In genomic region chr19:18294467-18294864, GRCh38 we compare ENCODE assay signal across 9 cellular contexts. TPM values are rescaled to one million over a fixed set of nuclear protein-coding genes. Genes with fewer than 3 reads are reported as not detected.
DNase-seq lines count a peak whose midpoint lies in the region; ATAC-seq and TF ChIP-seq lines count a peak whose summit lies in the region.
"Had no signal": no experiment of that assay in that cellular context is flagged by ENCODE, and none has a peak within 500 bp of the region (broad histone marks: within the 10 kb centered on the region; RNA-seq: fewer than 3 reads in every experiment).

No MANE protein-coding gene starts in this region.

- DNase-seq in GM19238 (ENCODE audit: insufficient read length, low spot score) (peak; percentile 45), activated B cell treated with CpG ODN at 0.5 μM for 24 hours (peak; percentile 74), neuronal stem cell (ENCODE audit: low spot score) (no peak), thoracic aorta (ENCODE audit: low spot score) (no peak), NOMO-1 treated with dmso at 0.1 percent for 144 hours (lab: John Stamatoyannopoulos, UW; ENCODE audit: unreplicated experiment) (no peak), NCI-H2107 treated with DMSO at 0.1 percent for 48 hours (lab: John Stamatoyannopoulos, UW; ENCODE audit: unreplicated experiment) (no peak)

- ATAC-seq in activated B cell treated with CpG ODN at 0.5 μM for 24 hours (ENCODE audit: low read depth) (peak; percentile 38), thoracic aorta (ENCODE audit: insufficient number of reproducible peaks, low FRiP score, low read depth) (no peak), HG03354 (IDR thresholded peaks at IDR 0.05; ENCODE audit: poor library complexity, severe bottlenecking, unreplicated experiment) (no peak)

- no peak overlapping the region for H3K4me3 ChIP-seq in neuronal stem cell (ENCODE audit: low read length in 2 of 2)
- no peak overlapping the region for H3K4me3 ChIP-seq in thoracic aorta

- H3K27me3 Mint-ChIP-seq in activated B cell treated with CpG ODN at 0.5 μM for 24 hours: no peaks in the 10 kb centered on the region
- peaks cover 4% of the 10 kb centered on the region for H3K27me3 Mint-ChIP-seq in brain

- H3K4me2 ChIP-seq in neuronal stem cell (ENCODE audit: insufficient read depth, low read length, poor library complexity, severe bottlenecking): no peak overlapping the region

- peak overlapping the region; percentile 96 for H3K27ac Mint-ChIP-seq in activated B cell treated with CpG ODN at 0.5 μM for 24 hours
- peak overlapping the region; percentile 56 to 98 (median 96) for H3K27ac Mint-ChIP-seq in brain

- H3K4me3 Mint-ChIP-seq in activated B cell treated with CpG ODN at 0.5 μM for 24 hours (peak overlapping the region; percentile 53), brain (peak overlapping the region in 4 of 5 experiments; percentile 59 to 87 (median 72))

- H3K23ac ChIP-seq in neuronal stem cell (ENCODE audit: low read depth, low read length, poor library complexity): peak overlapping the region; percentile 73

- H2BK120ac ChIP-seq in neuronal stem cell (ENCODE audit: low read depth, low read length): no peak overlapping the region

- H3K4me1 Mint-ChIP-seq in activated B cell treated with CpG ODN at 0.5 μM for 24 hours (peaks cover 51% of the 10 kb centered on the region), brain (peaks cover 52% of the 10 kb centered on the region)

- no peak overlapping the region for H2AFZ ChIP-seq in neuronal stem cell (ENCODE audit: low read length)

- POLR2A ChIA-PET in activated B cell treated with CpG ODN at 0.5 μM for 24 hours (lab: Charles Lee): interaction anchor here (0.6 to 9.5 kb wide), 4 partner anchors 8 to 27 kb away, joined by 3 to 926 read pairs (median 326); partner anchors contain the start of genes IQCN, JUND and LSM4

- H3K4ac ChIP-seq in neuronal stem cell (ENCODE audit: low read length): no peak overlapping the region

- peak overlapping the region; percentile 73 for H2BK12ac ChIP-seq in neuronal stem cell (ENCODE audit: low read length)

- H3K14ac ChIP-seq in neuronal stem cell (ENCODE audit: low read length): peak overlapping the region; percentile 89

- no peaks in the 10 kb centered on the region for H3K9me3 ChIP-seq in neuronal stem cell (replicated peaks in 1 of 2; ENCODE audit: control insufficient read depth in 2 of 2, insufficient read depth in 1 of 2, low read depth in 1 of 2, low read length in 2 of 2)
- H3K9me3 ChIP-seq in thoracic aorta: no peaks in the 10 kb centered on the region

- H2BK15ac ChIP-seq in neuronal stem cell (ENCODE audit: low read length): peak overlapping the region; percentile 99

- H2AK5ac ChIP-seq in neuronal stem cell (ENCODE audit: low read depth, low read length): peak overlapping the region; percentile 99

- intact Hi-C loops in activated B cell treated with CpG ODN at 0.5 μM for 24 hours (cut with micrococcal nuclease): loop anchor here (1.0 to 2.0 kb wide), 2 partner anchors 10 to 14 kb away; partner anchors contain the start of gene JUND

- H3K4me1 ChIP-seq in neuronal stem cell (ENCODE audit: control insufficient read depth in 2 of 2, insufficient read depth in 1 of 2, low read depth in 1 of 2, low read length in 2 of 2) (peaks cover 22 to 25% of the 10 kb centered on the region in 2 donors), thoracic aorta (ENCODE audit: control insufficient read depth in 1 of 2, low read depth in 2 of 2) (peaks cover 20 to 33% of the 10 kb centered on the region in 2 donors)

- H2BK5ac ChIP-seq in neuronal stem cell (ENCODE audit: low read length): peak overlapping the region; percentile 71

- no peak for TF ChIP-seq CTCF in activated B cell treated with CpG ODN at 0.5 μM for 24 hours (IDR thresholded peaks at IDR 0.05)
- TF ChIP-seq CTCF in brain (conservative IDR thresholded peaks at IDR 0.05): no peak
- no peak for TF ChIP-seq CTCF in thoracic aorta (IDR thresholded peaks at IDR 0.05)

- H3K36me3 Mint-ChIP-seq in activated B cell treated with CpG ODN at 0.5 μM for 24 hours (ENCODE audit: low read depth) (peaks cover 2% of the 10 kb centered on the region), brain (no peaks in the 10 kb centered on the region)

- H3K27ac ChIP-seq in neuronal stem cell (replicated peaks; ENCODE audit: low read length): no peak overlapping the region
- H3K27ac ChIP-seq in thoracic aorta: peak overlapping the region; percentile 99 to 100
- H3K27ac ChIP-seq: epithelial cell of prostate had no signal

- H4K91ac ChIP-seq in neuronal stem cell (ENCODE audit: low read depth, low read length, poor library complexity): no peak overlapping the region

- WGBS in neuronal stem cell (ENCODE audit: extremely low coverage in 2 of 2, insufficient read length in 2 of 2, insufficient replicate concordance in 1 of 2), 2 donors: no CpG with 5 or more reads among the region's 9 CpGs

- H3K36me3 ChIP-seq in neuronal stem cell (replicated peaks in 1 of 2; ENCODE audit: control insufficient read depth in 2 of 2, insufficient read depth in 2 of 2, low read length in 2 of 2) (no peaks in the 10 kb centered on the region), thoracic aorta (no peaks in the 10 kb centered on the region)

- H3K27me3 ChIP-seq in neuronal stem cell (ENCODE audit: control insufficient read depth in 3 of 3, insufficient read depth in 3 of 3, low read depth in 1 of 3, low read length in 3 of 3) (peaks cover 0 to 2% (median 0%) of the 10 kb centered on the region in 3 experiments), thoracic aorta (replicated peaks; ENCODE audit: insufficient read depth) (no peaks in the 10 kb centered on the region)

- H4K8ac ChIP-seq in neuronal stem cell (ENCODE audit: low read depth, low read length): no peak overlapping the region

- H3K9ac ChIP-seq in neuronal stem cell (ENCODE audit: low read depth, low read length, poor library complexity): peak overlapping the region; percentile 44

- no peaks in the 10 kb centered on the region for H3K79me1 ChIP-seq in neuronal stem cell (ENCODE audit: low read depth, low read length)

- no peaks in the 10 kb centered on the region for H3K9me3 Mint-ChIP-seq in activated B cell treated with CpG ODN at 0.5 μM for 24 hours
- H3K9me3 Mint-ChIP-seq in brain: no peaks in the 10 kb centered on the region

- CTCF ChIA-PET in activated B cell treated with CpG ODN at 0.5 μM for 24 hours (lab: Charles Lee): interaction anchor here (3.8 kb wide), 1 partner anchor 15 kb away, joined by 60 read pairs; the partner anchor contains the start of gene JUND

- H3K18ac ChIP-seq in neuronal stem cell (ENCODE audit: low read length): peak overlapping the region; percentile 95

RNA-seq across cellular contexts. Expression of gene JUND, which starts 13.0 kb away (rescaled TPM):
- 206 and 225 TPM in 2 replicates for total RNA-seq in activated B cell treated with CpG ODN at 0.5 μM for 24 hours
- 159 TPM for polyA plus RNA-seq in brain (ENCODE audit: insufficient read depth, low read depth, low replicate concordance)
- polyA plus RNA-seq in neuronal stem cell (2013, experiment 1 of 2): 126 TPM
- polyA plus RNA-seq in neuronal stem cell (2013, experiment 2 of 2): 119 TPM
- total RNA-seq in thoracic aorta: 100 to 1,000 TPM; 643 to 922 TPM

RNA-seq across cellular contexts. Expression of gene IQCN, which starts 20.2 kb away (rescaled TPM):
- total RNA-seq in activated B cell treated with CpG ODN at 0.5 μM for 24 hours (15.6 and 17.8 TPM in 2 replicates), thoracic aorta (10 to 100 TPM in 1 of 2 donors, 1 to 10 TPM in 1; 8.7 to 29.2 TPM)
- 7.6 TPM for polyA plus RNA-seq in brain (ENCODE audit: insufficient read depth, low read depth, low replicate concordance)
- polyA plus RNA-seq in neuronal stem cell (2013, experiment 1 of 2): 0.81 TPM
- 1.1 TPM for polyA plus RNA-seq in neuronal stem cell (2013, experiment 2 of 2)

RNA-seq across cellular contexts. Expression of gene LSM4, which starts 28.4 kb away (rescaled TPM):
- total RNA-seq in activated B cell treated with CpG ODN at 0.5 μM for 24 hours: 59.2 and 70.3 TPM in 2 replicates
- 231 TPM for polyA plus RNA-seq in brain (ENCODE audit: insufficient read depth, low read depth, low replicate concordance)
- polyA plus RNA-seq in neuronal stem cell (2013, experiment 1 of 2): 355 TPM
- polyA plus RNA-seq in neuronal stem cell (2013, experiment 2 of 2): 349 TPM
- total RNA-seq in thoracic aorta: 10 to 100 TPM; 74.8 to 90.2 TPM

RNA-seq across cellular contexts. Expression of gene PGPEP1, which starts 45.9 kb away (rescaled TPM):
- total RNA-seq in activated B cell treated with CpG ODN at 0.5 μM for 24 hours (5.6 and 6.9 TPM in 2 replicates), thoracic aorta (10 to 100 TPM; 23.7 TPM)
- polyA plus RNA-seq in brain (ENCODE audit: insufficient read depth, low read depth, low replicate concordance): 30.4 TPM
- 10.5 TPM for polyA plus RNA-seq in neuronal stem cell (2013, experiment 1 of 2)
- polyA plus RNA-seq in neuronal stem cell (2013, experiment 2 of 2): 10.8 TPM

Comparison
In these comparisons a context has a peak if more than half of its experiments do, and no peak if none do; other contexts are left out.
1. DNase-seq: peak in GM19238 (single experiment) and activated B cell treated with CpG ODN at 0.5 μM for 24 hours (single experiment); none in neuronal stem cell (single experiment), thoracic aorta (single experiment), NOMO-1 treated with dmso at 0.1 percent for 144 hours (single experiment) and NCI-H2107 treated with DMSO at 0.1 percent for 48 hours (single experiment).